Comparison of ENCODE assay signal across 22 cellular contexts in the genomic region with DNA sequence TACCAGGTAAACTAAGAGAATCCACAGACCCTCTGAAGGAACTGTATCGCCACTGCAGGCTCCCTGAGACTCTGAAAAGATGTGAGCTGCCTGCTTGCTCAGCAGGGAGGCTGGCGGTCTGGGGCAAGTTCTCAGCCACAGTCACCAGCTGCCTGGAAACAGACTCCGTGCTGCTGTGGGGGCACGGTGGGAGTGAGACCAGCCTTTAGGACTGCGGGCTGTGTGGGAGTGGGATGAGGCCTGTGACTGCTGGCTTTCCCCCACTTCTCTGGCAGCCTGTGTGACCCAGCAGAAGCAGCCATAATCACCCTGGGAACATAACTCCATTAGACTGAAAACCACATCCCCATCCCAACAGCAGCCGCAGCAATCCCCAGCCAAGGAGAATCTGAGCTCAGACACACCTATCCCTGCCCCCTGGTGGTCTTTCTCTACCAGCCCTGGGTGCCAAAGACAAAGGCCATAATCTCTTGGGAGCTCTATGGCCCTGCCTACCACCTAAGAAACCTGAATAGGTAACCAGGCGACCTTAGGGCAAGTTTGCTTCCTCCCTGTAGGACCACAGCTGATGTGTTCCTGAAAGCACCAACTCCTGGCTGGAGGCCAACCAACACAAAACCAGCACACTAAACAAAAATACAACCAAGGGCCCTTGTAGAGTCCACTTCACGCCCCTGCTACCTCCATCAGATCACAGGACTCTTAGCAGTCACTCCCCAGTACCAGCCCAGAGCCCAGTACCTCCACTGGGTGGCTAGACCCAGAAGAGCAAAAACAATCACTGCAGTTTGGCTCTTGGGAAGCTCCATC.
DNase-seq lines count a peak whose midpoint lies in the region; ATAC-seq, FAIRE-seq and TF ChIP-seq lines count a peak whose summit lies in the region.
"Had no signal": no experiment of that assay in that cellular context is flagged by ENCODE, and none has a peak within 500 bp of the region (broad histone marks: within the 10 kb centered on the region; RNA-seq: fewer than 3 reads in every experiment).

No MANE protein-coding gene starts in this region.

- peaks cover 4% of the 10 kb centered on the region for H3K4me1 ChIP-seq in BE2C
- H3K4me1 ChIP-seq in K562 (replicated peaks in 1 of 2; ENCODE audit: control insufficient read depth in 2 of 2, insufficient read depth in 2 of 2, low read length in 2 of 2): peaks cover 0 to 3% of the 10 kb centered on the region in 2 experiments; a peak in 2 of 5 replicates
- H3K4me1 ChIP-seq in mesendoderm (ENCODE audit: control insufficient read depth, low read depth, low read length): peaks cover 11% of the 10 kb centered on the region
- H3K4me1 ChIP-seq: esophagus squamous epithelium had no signal

- no peak for FAIRE-seq in K562 (lab: Jason Lieb, UNC)
- FAIRE-seq: GM18507, GM19239, HTR-8/SVneo had no signal

- peak overlapping the region; percentile 54 for H2BK120ac ChIP-seq in mesendoderm (ENCODE audit: low read depth, low read length)

- DNase-seq in BE2C: peak; percentile 32
- peak; percentile 7 for DNase-seq in HEK293T (ENCODE audit: extremely low spot score)
- DNase-seq in K562 (ENCODE audit: extremely low read depth in 1 of 4, low spot score in 3 of 4): no peak
- peak; percentile 86 for DNase-seq in mesendoderm
- no peak for DNase-seq in activated naive CD4-positive, alpha-beta T cell (lab: John Stamatoyannopoulos, UW)
- DNase-seq: activated CD4-positive, alpha-beta memory T cell treated with anti-CD3 and anti-CD28 coated beads, Interleukin-2, amount 10 ng/mL, durations not matched to agents 7 days and 5 days; amniotic stem cell; Caco-2; esophagus squamous epithelium; left colon; NCI-H2227 treated with DMSO at 0.1 percent for 48 hours; stimulated activated CD4-positive, alpha-beta T cell treated with anti-CD3 and anti-CD28 coated beads, Interleukin-1b, Interleukin-23, amount 100 ng/mL, for 48 hours; testis had no signal

- CTCF ChIA-PET in HEK293T (lab: Yijun Ruan, JAX) (no interaction called here), K562 (lab: Yijun Ruan, JAX; ENCODE audit: low intra/inter-chr PET ratio) (no interaction called here)

- in situ Hi-C loops in K562 (cut with MboI): no loop called here

- no peak overlapping the region for H4K5ac ChIP-seq in mesendoderm (ENCODE audit: low read length)

- H3K4me2 ChIP-seq in K562 (ENCODE audit: insufficient read depth, low read length) (no peak overlapping the region), mesendoderm (ENCODE audit: low read length) (no peak overlapping the region)

- H4K8ac ChIP-seq in mesendoderm (ENCODE audit: low read depth, low read length): no peak overlapping the region

- H3K36me3 ChIP-seq in BE2C (no peaks in the 10 kb centered on the region), K562 (ENCODE audit: control insufficient read depth, insufficient read depth, low read length) (no peaks in the 10 kb centered on the region), mesendoderm (ENCODE audit: control insufficient read depth, insufficient read depth, low read length) (no peaks in the 10 kb centered on the region)
- H3K36me3 ChIP-seq: esophagus squamous epithelium, right atrium auricular region had no signal

- peak overlapping the region; percentile 55 for H3K18ac ChIP-seq in mesendoderm (ENCODE audit: low read length)

- TF ChIP-seq EP300 in K562 (IDR thresholded peaks at IDR 0.05; ENCODE audit: low read length): no peak

- TF ChIP-seq CTCF in BE2C (IDR thresholded peaks at IDR 0.05; ENCODE audit: low read depth, low read length) (peak; percentile 34; the same call in 1 of the 2 replicates), K562 (IDR thresholded peaks at IDR 0.05 in 2 of 3, conservative IDR thresholded peaks at IDR 0.05 in 1 of 3; ENCODE audit: insufficient read depth in 2 of 3, low read depth in 1 of 3, low read length in 3 of 3) (no peak)

- peak overlapping the region; percentile 55 for H2BK5ac ChIP-seq in mesendoderm (ENCODE audit: low read length)

- H3K4ac ChIP-seq in mesendoderm (ENCODE audit: low read depth, low read length): peak overlapping the region; percentile 85

- whole genome bisulfite sequencing in K562 (ENCODE audit: insufficient coverage, low coverage, missing lambda C conversion rate): 81% methylated on average over 8 of the region's 8 CpGs
- no CpG with 5 or more reads among the region's 8 CpGs for WGBS in mesendoderm (ENCODE audit: extremely low coverage, insufficient coverage, low lambda C conversion rate)

- no peaks in the 10 kb centered on the region for H3K9me3 ChIP-seq in BE2C
- H3K9me3 ChIP-seq in K562 (replicated peaks; ENCODE audit: control insufficient read depth, insufficient read depth, low read depth, low read length): no peaks in the 10 kb centered on the region
- H3K9me3 ChIP-seq: Caco-2, testis had no signal

- H2BK15ac ChIP-seq in mesendoderm (replicated peaks; ENCODE audit: low read depth): no peak overlapping the region

- H3K23ac ChIP-seq in mesendoderm (ENCODE audit: low read length): no peak overlapping the region

- no peak overlapping the region for H3K4me3 ChIP-seq in BE2C (ENCODE audit: low read depth, low read length)
- no peak overlapping the region for H3K4me3 ChIP-seq in K562
- no peak overlapping the region for H3K4me3 ChIP-seq in mesendoderm (ENCODE audit: low read length)
- H3K4me3 ChIP-seq: coronary artery, esophagus squamous epithelium, right atrium auricular region, SK-N-MC, testis had no signal

- POLR2A ChIA-PET in HEK293T (lab: Yijun Ruan, JAX): no interaction called here
- POLR2A ChIA-PET in K562 (lab: Yijun Ruan, JAX): interaction anchor here (0.7 to 1.2 kb wide), 2 partner anchors 23 to 49 kb away, joined by 3 read pairs; no protein-coding TSS in a partner anchor

- no peaks in the 10 kb centered on the region for H3K79me2 ChIP-seq in K562 (ENCODE audit: control insufficient read depth, insufficient read depth, low read length)
- no peaks in the 10 kb centered on the region for H3K79me2 ChIP-seq in mesendoderm (ENCODE audit: control insufficient read depth, insufficient read depth, low read length)

- TF ChIP-seq RAD21 in K562 (CRISPR knock-in tag; conservative IDR thresholded peaks at IDR 0.05 in 1 of 2, IDR thresholded peaks at IDR 0.05 in 1 of 2): no peak

- no peak overlapping the region for H2AK5ac ChIP-seq in mesendoderm (ENCODE audit: low read length)

- TF ChIP-seq POLR2A in K562 (conservative IDR thresholded peaks at IDR 0.05): no peak

- intact Hi-C loops in K562 (cut with micrococcal nuclease): no loop called here

- no peak overlapping the region for H3K27ac ChIP-seq in K562 (ENCODE audit: extremely low read depth, low read depth, low read length)
- H3K27ac ChIP-seq in mesendoderm (ENCODE audit: low read depth, low read length): peak overlapping the region; percentile 77
- H3K27ac ChIP-seq: coronary artery, esophagus squamous epithelium, right atrium auricular region, SK-N-MC, testis had no signal

- H3K27me3 ChIP-seq in BE2C (no peaks in the 10 kb centered on the region), K562 (ENCODE audit: control insufficient read depth in 2 of 2, insufficient read depth in 2 of 2, low read length in 2 of 2) (no peaks in the 10 kb centered on the region), mesendoderm (ENCODE audit: insufficient read depth, low read length, poor library complexity) (no peaks in the 10 kb centered on the region)
- H3K27me3 ChIP-seq: esophagus squamous epithelium, right atrium auricular region, testis had no signal

- H3K79me1 ChIP-seq in mesendoderm (ENCODE audit: low read length): no peaks in the 10 kb centered on the region

- ATAC-seq in K562 (no peak), HG02642 (IDR thresholded peaks at IDR 0.05; ENCODE audit: poor library complexity, unreplicated experiment) (no peak), HG02678 (IDR thresholded peaks at IDR 0.05; ENCODE audit: unreplicated experiment) (no peak), HG02973 (IDR thresholded peaks at IDR 0.05; ENCODE audit: unreplicated experiment) (no peak)
- ATAC-seq: left colon had no signal

- no peaks in the 10 kb centered on the region for H3K9me1 ChIP-seq in K562 (ENCODE audit: control insufficient read depth, insufficient read depth, low read length)

- no TSS peak for BruUV-seq in K562 (replicated peaks; lab: Mats Ljungman, UMichigan)

- H4K20me1 ChIP-seq in K562 (replicated peaks; ENCODE audit: control insufficient read depth, insufficient read depth, low read length): no peaks in the 10 kb centered on the region

- peak overlapping the region; percentile 67 for H3K56ac ChIP-seq in mesendoderm (ENCODE audit: low read length)

- no peak overlapping the region for H3K9ac ChIP-seq in K562 (ENCODE audit: insufficient read depth in 1 of 2, low read depth in 2 of 2, low read length in 2 of 2)
- H3K9ac ChIP-seq in mesendoderm (ENCODE audit: low read length): peak overlapping the region; percentile 27

- no peak overlapping the region for H2AFZ ChIP-seq in K562 (ENCODE audit: low read depth, low read length)

TF ChIP-seq in HEK293T, 16 proteins besides CTCF, POLR2A, EP300 and RAD21:
- TF ChIP-seq L3MBTL2 (conservative IDR thresholded peaks at IDR 0.05) (no peak), CTBP1 (IDR thresholded peaks at IDR 0.05; ENCODE audit: borderline replicate concordance) (no peak)

TF ChIP-seq in K562, 482 proteins besides CTCF, POLR2A, EP300 and RAD21:
- TF ChIP-seq NFIC (IDR thresholded peaks at IDR 0.05) (peak; percentile 58), DNMT1 (IDR thresholded peaks at IDR 0.05) (no peak)

Comparison
In these comparisons a context has a peak if more than half of its experiments do, and no peak if none do; other contexts are left out.
1. DNase-seq: peak in BE2C (single experiment), HEK293T (single experiment) and mesendoderm (single experiment); none in K562 (0 of 4) and activated naive CD4-positive, alpha-beta T cell (0 of 4).